ENCODE assay signal across 28 cellular contexts in genomic region chr3:95626107-95626506, GRCh38.
"Had no signal": no experiment of that assay in that cellular context is flagged by ENCODE, and none has a peak within 500 bp of the region (broad histone marks: within the 10 kb centered on the region; RNA-seq: fewer than 3 reads in every experiment).

No MANE protein-coding gene starts in this region.

- H3K27ac ChIP-seq: colonic mucosa, coronary artery, dorsolateral prefrontal cortex, epithelial cell of prostate, esophagus muscularis mucosa, esophagus squamous epithelium, foreskin keratinocyte, gastrocnemius medialis, gastroesophageal sphincter, heart left ventricle, heart right ventricle had no signal

- H3K36me3 ChIP-seq: colonic mucosa, esophagus muscularis mucosa, esophagus squamous epithelium, gastrocnemius medialis, gastroesophageal sphincter, heart left ventricle, heart right ventricle had no signal

- H3K9me3 ChIP-seq: colonic mucosa, esophagus muscularis mucosa, esophagus squamous epithelium, gastrocnemius medialis, gastroesophageal sphincter, heart left ventricle, heart right ventricle had no signal

- H3K27me3 ChIP-seq: colonic mucosa, esophagus muscularis mucosa, esophagus squamous epithelium, foreskin keratinocyte, gastrocnemius medialis, gastroesophageal sphincter, heart left ventricle, heart right ventricle had no signal

- H3K4me1 ChIP-seq: colonic mucosa, esophagus muscularis mucosa, esophagus squamous epithelium, foreskin keratinocyte, gastrocnemius medialis, gastroesophageal sphincter, heart left ventricle, heart right ventricle had no signal

- ATAC-seq: effector memory CD8-positive, alpha-beta T cell; esophagus mucosa; foreskin keratinocyte; gastrocnemius medialis; gastroesophageal sphincter; heart left ventricle; heart right ventricle had no signal

- H3K4me3 ChIP-seq: colonic mucosa, coronary artery, dorsolateral prefrontal cortex, esophagus muscularis mucosa, esophagus squamous epithelium, gastrocnemius medialis, gastroesophageal sphincter, heart left ventricle, heart right ventricle had no signal

- DNase-seq: colonic mucosa; cortex of kidney; dermis blood vessel endothelial cell; dorsolateral prefrontal cortex; effector CD4-positive, alpha-beta T cell; effector CD8-positive, alpha-beta T cell; effector memory CD4-positive, alpha-beta T cell; effector memory CD8-positive, alpha-beta T cell; endodermal cell; erythroblast; esophagus squamous epithelium; foreskin fibroblast; foreskin keratinocyte; foreskin melanocyte; gastrocnemius medialis; glutamatergic neuron; head of caudate nucleus; heart left ventricle; heart right ventricle had no signal

- FAIRE-seq: colon, endometrium, endothelial cell of umbilical vein, frontal cortex had no signal
